13 cellular contexts compared by ENCODE assay signal in genomic region chr21:42403611-42404231, GRCh38. TPM values are rescaled to one million over a fixed set of nuclear protein-coding genes. Genes with fewer than 3 reads are reported as not detected.
DNase-seq lines count a peak whose midpoint lies in the region; ATAC-seq, FAIRE-seq and TF ChIP-seq lines count a peak whose summit lies in the region.
"Had no signal": no experiment of that assay in that cellular context is flagged by ENCODE, and none has a peak within 500 bp of the region (broad histone marks: within the 10 kb centered on the region; RNA-seq: fewer than 3 reads in every experiment).

A gene with protein sequence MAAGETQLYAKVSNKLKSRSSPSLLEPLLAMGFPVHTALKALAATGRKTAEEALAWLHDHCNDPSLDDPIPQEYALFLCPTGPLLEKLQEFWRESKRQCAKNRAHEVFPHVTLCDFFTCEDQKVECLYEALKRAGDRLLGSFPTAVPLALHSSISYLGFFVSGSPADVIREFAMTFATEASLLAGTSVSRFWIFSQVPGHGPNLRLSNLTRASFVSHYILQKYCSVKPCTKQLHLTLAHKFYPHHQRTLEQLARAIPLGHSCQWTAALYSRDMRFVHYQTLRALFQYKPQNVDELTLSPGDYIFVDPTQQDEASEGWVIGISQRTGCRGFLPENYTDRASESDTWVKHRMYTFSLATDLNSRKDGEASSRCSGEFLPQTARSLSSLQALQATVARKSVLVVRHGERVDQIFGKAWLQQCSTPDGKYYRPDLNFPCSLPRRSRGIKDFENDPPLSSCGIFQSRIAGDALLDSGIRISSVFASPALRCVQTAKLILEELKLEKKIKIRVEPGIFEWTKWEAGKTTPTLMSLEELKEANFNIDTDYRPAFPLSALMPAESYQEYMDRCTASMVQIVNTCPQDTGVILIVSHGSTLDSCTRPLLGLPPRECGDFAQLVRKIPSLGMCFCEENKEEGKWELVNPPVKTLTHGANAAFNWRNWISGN (plus strand): TSS chr21:42403902. CDS start chr21:42403946, 44 bp downstream.

- no peaks in the 10 kb centered on the region for H4K20me1 ChIP-seq in HepG2 (ENCODE audit: insufficient read depth, low read length)

- H3K36me3 ChIP-seq in HepG2 (replicated peaks in 1 of 2; ENCODE audit: control insufficient read depth in 1 of 2, insufficient read depth in 2 of 2, low read length in 2 of 2) (no peaks in the 10 kb centered on the region), upper lobe of right lung (no peaks in the 10 kb centered on the region)

- no peak for TF ChIP-seq POLR2A in HepG2 (IDR thresholded peaks at IDR 0.05; ENCODE audit: insufficient read depth in 1 of 2, low read depth in 2 of 2, low read length in 2 of 2)

- peak; percentile 50 for DNase-seq in stimulated activated CD4-positive, alpha-beta T cell treated with anti-CD3 and anti-CD28 coated beads, Interleukin-15, amount 100 ng/mL, for 24 hours
- no peak for DNase-seq in stimulated activated CD4-positive, alpha-beta T cell treated with anti-CD3 and anti-CD28 coated beads, Interleukin-2, amount 100 ng/mL, for 24 hours
- DNase-seq in activated T-cell treated with anti-CD3 and anti-CD28 coated beads, Interleukin-2, amount 50 U/mL, for 48 hours = peak; percentile 63 to 67
- DNase-seq in HepG2 (ENCODE audit: low spot score) (no peak), upper lobe of right lung (peak; percentile 61), NCI-H1436 treated with DMSO at 0.1 percent for 48 hours (lab: John Stamatoyannopoulos, UW) (no peak), NCI-H446 (lab: John Stamatoyannopoulos, UW) (no peak)
- DNase-seq: MV-4-11, NCI-H526 treated with DMSO at 0.1 percent for 48 hours, T1000 had no signal

- H3K9me3 ChIP-seq in HepG2 (ENCODE audit: low read length) (peaks cover 9% of the 10 kb centered on the region), upper lobe of right lung (peaks cover 3% of the 10 kb centered on the region)

- no peak for FAIRE-seq in HepG2 (lab: Jason Lieb, UNC)

- TF ChIP-seq CTCF in HepG2 (CRISPR knock-in tag; IDR thresholded peaks at IDR 0.05) = no peak
- no peak for TF ChIP-seq CTCF in upper lobe of right lung (IDR thresholded peaks at IDR 0.05)

- no peak for ATAC-seq in HepG2
- ATAC-seq in upper lobe of right lung = peak; percentile 37
- ATAC-seq in GM21723 (IDR thresholded peaks at IDR 0.05; ENCODE audit: unreplicated experiment) = no peak
- ATAC-seq: HCT116 had no signal

- H2AFZ ChIP-seq in HepG2 (ENCODE audit: low read length) = no peak within 1 kb of the TSS

- BruUV-seq in HepG2 (replicated peaks; lab: Mats Ljungman, UMichigan) = no TSS peak

- WGBS in HepG2 (ENCODE audit: low lambda C conversion rate) = 25% methylated on average over 11 of the region's 21 CpGs

- no peak within 1 kb of the TSS for H3K9ac ChIP-seq in HepG2 (ENCODE audit: insufficient read depth, low read depth, low read length)

- peaks cover 31% of the 10 kb centered on the region for H3K4me1 ChIP-seq in HepG2 (ENCODE audit: insufficient read depth, low read length)
- H3K4me1 ChIP-seq in upper lobe of right lung = no peaks in the 10 kb centered on the region

- H3K4me3 ChIP-seq in HepG2 (replicated peaks in 1 of 3; ENCODE audit: insufficient read depth in 1 of 3, low read depth in 2 of 3, low read length in 3 of 3) (no peak within 1 kb of the TSS), upper lobe of right lung (peak within 1 kb of the TSS; percentile 34)

- peaks cover 0 to 2% of the 10 kb centered on the region in 2 experiments; a peak in 2 of 5 replicates for H3K27me3 ChIP-seq in HepG2 (ENCODE audit: control insufficient read depth in 1 of 2, insufficient read depth in 2 of 2, low read length in 2 of 2)
- H3K27me3 ChIP-seq in upper lobe of right lung = no peaks in the 10 kb centered on the region

- in situ Hi-C loops in HepG2 (cut with HindIII; ENCODE audit: extremely low pct_ligation_motif_present, low pct_unique_long_range_greater_than_20kb) = no loop called here

- no peak within 1 kb of the TSS for H3K27ac ChIP-seq in HepG2 (ENCODE audit: extremely low read length, insufficient read depth, low read length)
- H3K27ac ChIP-seq in upper lobe of right lung = peak within 1 kb of the TSS; percentile 24

- CTCF ChIA-PET in HepG2 (lab: Yijun Ruan, JAX; ENCODE audit: low intra/inter-chr PET ratio, low total read pairs) = no interaction called here

- POLR2A ChIA-PET in HepG2 (lab: Yijun Ruan, JAX) = interaction anchor here (2.0 kb wide), 1 partner anchor 17 kb away, joined by 8 read pairs; no protein-coding TSS in a partner anchor

- no peak for TF ChIP-seq EP300 in HepG2 (IDR thresholded peaks at IDR 0.05; ENCODE audit: low read depth in 2 of 2, low read length in 2 of 2)
- TF ChIP-seq EP300 in HepG2 (CRISPR knock-in tag; IDR thresholded peaks at IDR 0.05; ENCODE audit: borderline replicate concordance) = no peak

- H3K79me2 ChIP-seq in HepG2 (ENCODE audit: insufficient read depth, low read length) = no peaks in the 10 kb centered on the region

- intact Hi-C loops in HepG2 (cut with micrococcal nuclease; ENCODE audit: unreplicated experiment) = no loop called here
- intact Hi-C loops in upper lobe of right lung (cut with DNase I) = no loop called here

- no peak for TF ChIP-seq RAD21 in HepG2 (CRISPR knock-in tag; IDR thresholded peaks at IDR 0.05)

- H3K4me2 ChIP-seq in HepG2 (ENCODE audit: low read depth, low read length) = peak within 1 kb of the TSS; percentile 23; the same call in 1 of the 2 replicates

TF ChIP-seq in HepG2, 621 proteins besides CTCF, POLR2A, EP300 and RAD21:
- TF ChIP-seq, protein P1, sequence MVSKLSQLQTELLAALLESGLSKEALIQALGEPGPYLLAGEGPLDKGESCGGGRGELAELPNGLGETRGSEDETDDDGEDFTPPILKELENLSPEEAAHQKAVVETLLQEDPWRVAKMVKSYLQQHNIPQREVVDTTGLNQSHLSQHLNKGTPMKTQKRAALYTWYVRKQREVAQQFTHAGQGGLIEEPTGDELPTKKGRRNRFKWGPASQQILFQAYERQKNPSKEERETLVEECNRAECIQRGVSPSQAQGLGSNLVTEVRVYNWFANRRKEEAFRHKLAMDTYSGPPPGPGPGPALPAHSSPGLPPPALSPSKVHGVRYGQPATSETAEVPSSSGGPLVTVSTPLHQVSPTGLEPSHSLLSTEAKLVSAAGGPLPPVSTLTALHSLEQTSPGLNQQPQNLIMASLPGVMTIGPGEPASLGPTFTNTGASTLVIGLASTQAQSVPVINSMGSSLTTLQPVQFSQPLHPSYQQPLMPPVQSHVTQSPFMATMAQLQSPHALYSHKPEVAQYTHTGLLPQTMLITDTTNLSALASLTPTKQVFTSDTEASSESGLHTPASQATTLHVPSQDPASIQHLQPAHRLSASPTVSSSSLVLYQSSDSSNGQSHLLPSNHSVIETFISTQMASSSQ (IDR thresholded peaks at IDR 0.05; ENCODE audit: low read depth) = no peak
- TF ChIP-seq, protein P1 (CRISPR knock-in tag; IDR thresholded peaks at IDR 0.05; ENCODE audit: borderline replicate concordance) = no peak
- TF ChIP-seq BCL6 (CRISPR knock-in tag; IDR thresholded peaks at IDR 0.05) = 0 out of 2 replicates have a peak, but pooled peaks have one; percentile 14

RNA-seq across cellular contexts. Expression of the gene that starts here (rescaled TPM):
- total RNA-seq in HepG2 (2016; rRNA removed; fragmentation: Illumina TruSeq; extraction: Trizol) (not detected in 2 replicates), upper lobe of right lung (1.5 TPM)
- total RNA-seq in HepG2 (2016; cell fraction: cytosol; rRNA removed; fragmentation: Illumina TruSeq; extraction: Trizol; ENCODE audit: low read depth) = not detected in 2 replicates
- not detected in 2 replicates for total RNA-seq in HepG2 (2016; cell fraction: insoluble cytoplasmic fraction; rRNA removed; fragmentation: Illumina TruSeq; extraction: Trizol)
- total RNA-seq in HepG2 (2016; cell fraction: membrane; rRNA removed; fragmentation: Illumina TruSeq; extraction: Trizol) = not detected in 2 replicates
- total RNA-seq in HepG2 (2016; cell fraction: nucleus; rRNA removed; fragmentation: Illumina TruSeq; extraction: Trizol) = not detected in 2 replicates
- 0.03 TPM in 1 of 2 replicates, not detected in the other for polyA plus RNA-seq in HepG2 (2011; rRNA removed)
- not detected in 2 replicates for polyA plus RNA-seq in HepG2 (2011; cell fraction: cytosol; rRNA removed)
- 0.14 TPM in 1 of 2 replicates, not detected in the other for polyA plus RNA-seq in HepG2 (2011; cell fraction: nucleus; rRNA removed)
- not detected in 2 replicates for polyA plus RNA-seq in HepG2 (2012)
- polyA plus RNA-seq in HepG2 (2016; cell fraction: cytosol; fragmentation: Illumina TruSeq; extraction: Trizol; ENCODE audit: low read depth) = not detected in 2 replicates
- not detected in 2 replicates for polyA plus RNA-seq in HepG2 (2016; cell fraction: insoluble cytoplasmic fraction; fragmentation: Illumina TruSeq; extraction: Trizol; ENCODE audit: low read depth)
- polyA plus RNA-seq in HepG2 (2016; cell fraction: membrane; fragmentation: Illumina TruSeq; extraction: Trizol; ENCODE audit: low read depth) = not detected in 2 replicates
- polyA plus RNA-seq in HepG2 (2016; cell fraction: nucleus; fragmentation: Illumina TruSeq; extraction: Trizol; ENCODE audit: insufficient read depth, low read depth) = not detected in 2 replicates
- 0.05 and 0.24 TPM in 2 replicates for polyA minus RNA-seq in HepG2 (2011; rRNA and poly(A)+ RNA removed; ENCODE audit: low replicate concordance)
- polyA minus RNA-seq in HepG2 (2011; cell fraction: cytosol; rRNA and poly(A)+ RNA removed) = not detected in 2 replicates
- not detected in 2 replicates for polyA minus RNA-seq in HepG2 (2011; cell fraction: nucleus; rRNA and poly(A)+ RNA removed)
- total RNA-seq: temporal lobe had no signal

Comparison
In these comparisons a context has a peak if more than half of its experiments do, and no peak if none do; other contexts are left out.
1. DNase-seq: peak in stimulated activated CD4-positive, alpha-beta T cell treated with anti-CD3 and anti-CD28 coated beads, Interleukin-15, amount 100 ng/mL, for 24 hours (single experiment), activated T-cell treated with anti-CD3 and anti-CD28 coated beads, Interleukin-2, amount 50 U/mL, for 48 hours (2 of 2) and upper lobe of right lung (single experiment); none in stimulated activated CD4-positive, alpha-beta T cell treated with anti-CD3 and anti-CD28 coated beads, Interleukin-2, amount 100 ng/mL, for 24 hours (0 of 2), HepG2 (single experiment), NCI-H1436 treated with DMSO at 0.1 percent for 48 hours (single experiment) and NCI-H446 (0 of 2).